10 cellular contexts compared by ENCODE assay signal in the genomic region with DNA sequence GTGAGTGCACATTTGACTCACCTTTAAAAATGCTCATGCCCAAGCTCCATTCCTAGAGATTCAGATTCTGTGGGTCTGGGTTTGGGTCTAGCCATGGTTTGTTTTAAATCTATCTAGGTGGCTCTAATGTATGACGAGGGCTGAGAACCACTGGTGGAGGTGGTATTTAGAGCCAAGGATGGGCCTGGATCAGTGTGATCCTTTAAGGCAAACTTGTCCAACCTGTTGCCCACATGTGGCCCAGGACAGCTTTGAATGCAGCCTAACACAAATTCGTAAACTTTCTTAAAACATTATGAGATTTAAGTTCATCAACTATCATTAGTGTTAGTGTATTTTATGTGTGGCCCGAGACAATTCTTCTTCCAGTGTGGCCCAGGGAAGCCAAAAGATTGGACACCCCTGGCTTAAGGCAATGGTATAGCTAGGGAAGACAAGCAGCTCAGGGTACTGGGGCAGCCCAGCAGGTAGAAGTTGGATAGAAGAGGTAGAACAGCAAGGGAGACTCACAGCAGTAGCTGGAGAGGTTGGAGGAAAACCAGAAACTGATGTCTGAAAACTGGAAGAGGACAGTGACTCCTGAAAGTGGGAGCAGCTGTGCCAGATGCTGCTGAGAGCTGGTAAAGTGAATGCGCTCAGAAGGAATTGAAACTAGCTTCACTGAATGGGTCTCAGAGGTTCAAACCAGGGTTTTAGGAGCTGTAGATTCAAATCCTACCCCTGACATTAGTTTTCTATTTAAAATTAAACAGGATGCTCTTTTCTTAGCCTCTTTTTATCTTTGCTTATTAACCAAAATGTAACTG. TPM values are rescaled to one million over a fixed set of nuclear protein-coding genes. Genes with fewer than 3 reads are reported as not detected.
DNase-seq lines count a peak whose midpoint lies in the region; ATAC-seq and TF ChIP-seq lines count a peak whose summit lies in the region.
"Had no signal": no experiment of that assay in that cellular context is flagged by ENCODE, and none has a peak within 500 bp of the region (broad histone marks: within the 10 kb centered on the region; RNA-seq: fewer than 3 reads in every experiment).

No MANE protein-coding gene starts in this region.

- H3K36me3 Mint-ChIP-seq in CD4-positive, CD25-positive, alpha-beta regulatory T cell = peaks cover 5% of the 10 kb centered on the region
- peaks cover 3% of the 10 kb centered on the region for H3K36me3 Mint-ChIP-seq in osteocyte (ENCODE audit: unreplicated experiment)
- peaks cover 3% of the 10 kb centered on the region for H3K36me3 Mint-ChIP-seq in activated T-cell treated with anti-CD3 and anti-CD28 coated beads, Interleukin-2, amount 50 U/mL, for 4 hours (ENCODE audit: insufficient read depth)

- no peak for ATAC-seq in CD4-positive, CD25-positive, alpha-beta regulatory T cell (ENCODE audit: low read depth in 2 of 2)
- ATAC-seq in HG02623 (IDR thresholded peaks at IDR 0.05; ENCODE audit: unreplicated experiment) (no peak), GM21786 (IDR thresholded peaks at IDR 0.05; ENCODE audit: unreplicated experiment) (no peak)
- ATAC-seq in activated T-cell treated with anti-CD3 and anti-CD28 coated beads, Interleukin-2, amount 50 U/mL, for 4 hours = no peak

- peaks cover 60% of the 10 kb centered on the region for H3K4me1 ChIP-seq in CD4-positive, CD25-positive, alpha-beta regulatory T cell (ENCODE audit: control insufficient read depth, insufficient read depth, low read length, poor library complexity, severe bottlenecking)
- peaks cover 23% of the 10 kb centered on the region for H3K4me1 ChIP-seq in fibroblast of lung (ENCODE audit: control insufficient read depth, extremely low read depth, insufficient read depth, low read length)

- no peaks in the 10 kb centered on the region for H3K27me3 ChIP-seq in CD4-positive, CD25-positive, alpha-beta regulatory T cell (ENCODE audit: control insufficient read depth, insufficient read depth, low read length)
- no peaks in the 10 kb centered on the region for H3K27me3 ChIP-seq in fibroblast of lung (ENCODE audit: control insufficient read depth, insufficient read depth, low read length)
- H3K27me3 ChIP-seq: SJSA1 had no signal

- peak overlapping the region; percentile 4 for H3K4me2 ChIP-seq in fibroblast of lung (ENCODE audit: extremely low read depth, insufficient read depth, low read length)

- H3K9me3 ChIP-seq in CD4-positive, CD25-positive, alpha-beta regulatory T cell (ENCODE audit: control insufficient read depth in 2 of 2, low read length in 2 of 2) = no peaks in the 10 kb centered on the region
- H3K9me3 ChIP-seq in fibroblast of lung (ENCODE audit: control insufficient read depth, insufficient read depth, low read depth, low read length) = no peaks in the 10 kb centered on the region
- H3K9me3 ChIP-seq: SJSA1 had no signal

- no peak overlapping the region for H3K27ac ChIP-seq in CD4-positive, CD25-positive, alpha-beta regulatory T cell (ENCODE audit: insufficient read depth, low read length, poor library complexity, severe bottlenecking)
- no peak overlapping the region for H3K27ac ChIP-seq in fibroblast of lung (ENCODE audit: insufficient read depth, low read length)
- H3K27ac ChIP-seq: SJSA1 had no signal

- no peak for TF ChIP-seq CTCF in fibroblast of lung (conservative IDR thresholded peaks at IDR 0.05 in 1 of 2, IDR thresholded peaks at IDR 0.05 in 1 of 2; ENCODE audit: low read depth in 1 of 2, low read length in 2 of 2)
- TF ChIP-seq CTCF in osteocyte (IDR thresholded peaks at IDR 0.05) = no peak

- H3K9ac ChIP-seq in fibroblast of lung (ENCODE audit: insufficient read depth, low read length) = no peak overlapping the region

- peaks cover 35 to 84% (median 65%) of the 10 kb centered on the region in 4 donors for H3K4me1 Mint-ChIP-seq in CD4-positive, CD25-positive, alpha-beta regulatory T cell
- peaks cover 55% of the 10 kb centered on the region for H3K4me1 Mint-ChIP-seq in osteocyte (ENCODE audit: unreplicated experiment)
- H3K4me1 Mint-ChIP-seq in activated T-cell treated with anti-CD3 and anti-CD28 coated beads, Interleukin-2, amount 50 U/mL, for 4 hours (ENCODE audit: low read depth) = peaks cover 79% of the 10 kb centered on the region

- peak overlapping the region in 1 of 4 donors; percentile 47 for H3K4me3 Mint-ChIP-seq in CD4-positive, CD25-positive, alpha-beta regulatory T cell
- H3K4me3 Mint-ChIP-seq in osteocyte (ENCODE audit: unreplicated experiment) = no peak overlapping the region
- no peak overlapping the region for H3K4me3 Mint-ChIP-seq in activated T-cell treated with anti-CD3 and anti-CD28 coated beads, Interleukin-2, amount 50 U/mL, for 4 hours

- H3K9me3 Mint-ChIP-seq in CD4-positive, CD25-positive, alpha-beta regulatory T cell = no peaks in the 10 kb centered on the region
- H3K9me3 Mint-ChIP-seq in osteocyte (ENCODE audit: unreplicated experiment) = no peaks in the 10 kb centered on the region
- H3K9me3 Mint-ChIP-seq in activated T-cell treated with anti-CD3 and anti-CD28 coated beads, Interleukin-2, amount 50 U/mL, for 4 hours = no peaks in the 10 kb centered on the region

- peaks cover 6% of the 10 kb centered on the region for H4K20me1 ChIP-seq in fibroblast of lung (ENCODE audit: control insufficient read depth, extremely low read depth, insufficient read depth, low read length)

- H3K27me3 Mint-ChIP-seq in CD4-positive, CD25-positive, alpha-beta regulatory T cell = no peaks in the 10 kb centered on the region
- no peaks in the 10 kb centered on the region for H3K27me3 Mint-ChIP-seq in osteocyte (ENCODE audit: unreplicated experiment)
- H3K27me3 Mint-ChIP-seq in activated T-cell treated with anti-CD3 and anti-CD28 coated beads, Interleukin-2, amount 50 U/mL, for 4 hours (ENCODE audit: low read depth) = no peaks in the 10 kb centered on the region

- H3K4me3 ChIP-seq in CD4-positive, CD25-positive, alpha-beta regulatory T cell (ENCODE audit: low read depth, low read length) = no peak overlapping the region
- H3K4me3 ChIP-seq in fibroblast of lung (replicated peaks in 1 of 4; ENCODE audit: control extremely low read depth in 1 of 4, insufficient read depth in 1 of 4, low read depth in 3 of 4, low read length in 4 of 4) = no peak overlapping the region
- H3K4me3 ChIP-seq: SJSA1 had no signal

- DNase-seq in CD4-positive, CD25-positive, alpha-beta regulatory T cell = no peak
- peak; percentile 63 for DNase-seq in MV-4-11 (lab: John Stamatoyannopoulos, UW)
- no peak for DNase-seq in fibroblast of lung (ENCODE audit: low read depth in 2 of 2)
- DNase-seq in osteocyte (ENCODE audit: extremely low spot score, unreplicated experiment) = no peak
- no peak for DNase-seq in activated T-cell treated with anti-CD3 and anti-CD28 coated beads, Interleukin-2, amount 50 U/mL, for 4 hours
- DNase-seq in RKO (ENCODE audit: low spot score) = no peak
- DNase-seq: NCI-H1105 had no signal

- H3K36me3 ChIP-seq in CD4-positive, CD25-positive, alpha-beta regulatory T cell (ENCODE audit: control insufficient read depth, insufficient read depth, low read length) = peaks cover 2% of the 10 kb centered on the region
- H3K36me3 ChIP-seq in fibroblast of lung (ENCODE audit: control insufficient read depth, insufficient read depth, low read length) = no peaks in the 10 kb centered on the region
- H3K36me3 ChIP-seq: SJSA1 had no signal

- H2AFZ ChIP-seq in fibroblast of lung (ENCODE audit: low read length) = no peak overlapping the region

- H3K79me2 ChIP-seq in fibroblast of lung (ENCODE audit: control insufficient read depth, insufficient read depth, low read length) = peaks cover 88% of the 10 kb centered on the region

- H3K27ac Mint-ChIP-seq in CD4-positive, CD25-positive, alpha-beta regulatory T cell = peak overlapping the region; percentile 8 to 89 (median 74)
- peak overlapping the region; percentile 61 for H3K27ac Mint-ChIP-seq in osteocyte (ENCODE audit: unreplicated experiment)

RNA-seq across cellular contexts. Expression of a gene that starts 18.2 kb away (rescaled TPM):
- 242 TPM for total RNA-seq in CD4-positive, CD25-positive, alpha-beta regulatory T cell
- polyA plus RNA-seq in CD4-positive, CD25-positive, alpha-beta regulatory T cell = 100 to 1,000 TPM; 142 to 151 (median 145) TPM
- total RNA-seq in fibroblast of lung = 123 and 164 TPM in 2 replicates
- 171 and 211 TPM in 2 replicates for polyA plus RNA-seq in fibroblast of lung
- polyA plus RNA-seq in fibroblast of lung (2012) = 273 and 299 TPM in 2 replicates
- 212 and 237 TPM in 2 replicates for polyA minus RNA-seq in fibroblast of lung (ENCODE audit: low replicate concordance)
- total RNA-seq in osteocyte = 273 and 274 TPM in 2 replicates
- 100 to 1,000 TPM; 147 to 175 (median 153) TPM for total RNA-seq in activated T-cell treated with anti-CD3 and anti-CD28 coated beads, Interleukin-2, amount 50 U/mL, for 4 hours
